In genomic region chr5:141001854-141002666, GRCh38 we compare ENCODE assay signal across 8 cellular contexts. TPM values are rescaled to one million over a fixed set of nuclear protein-coding genes. Genes with fewer than 3 reads are reported as not detected.
DNase-seq lines count a peak whose midpoint lies in the region; ATAC-seq and TF ChIP-seq lines count a peak whose summit lies in the region.

No MANE protein-coding gene starts in this region.

- H3K27me3 Mint-ChIP-seq in activated T-cell treated with anti-CD3 and anti-CD28 coated beads, Interleukin-2, amount 50 U/mL, for 72 hours (ENCODE audit: low read depth), result peaks cover 27% of the 10 kb centered on the region
- peaks cover 52% of the 10 kb centered on the region for H3K27me3 Mint-ChIP-seq in activated naive CD8-positive, alpha-beta T cell treated with anti-CD3 and anti-CD28 coated beads for 36 hours
- peaks cover 9 to 15% of the 10 kb centered on the region in 2 donors for H3K27me3 Mint-ChIP-seq in natural killer cell treated with Interleukin-12 subunit alpha and Interleukin-12 subunit beta and Interleukin-15 and Interleukin-18, amount 100 ng/mL, for 72 hours

- H3K27ac Mint-ChIP-seq in activated T-cell treated with anti-CD3 and anti-CD28 coated beads, Interleukin-2, amount 50 U/mL, for 72 hours, result no peak overlapping the region
- no peak overlapping the region for H3K27ac Mint-ChIP-seq in activated naive CD8-positive, alpha-beta T cell treated with anti-CD3 and anti-CD28 coated beads for 36 hours
- no peak overlapping the region for H3K27ac Mint-ChIP-seq in natural killer cell treated with Interleukin-12 subunit alpha and Interleukin-12 subunit beta and Interleukin-15 and Interleukin-18, amount 100 ng/mL, for 72 hours

- peaks cover 7% of the 10 kb centered on the region for H3K4me1 Mint-ChIP-seq in activated T-cell treated with anti-CD3 and anti-CD28 coated beads, Interleukin-2, amount 50 U/mL, for 72 hours (ENCODE audit: low read depth)
- peaks cover 6% of the 10 kb centered on the region for H3K4me1 Mint-ChIP-seq in activated naive CD8-positive, alpha-beta T cell treated with anti-CD3 and anti-CD28 coated beads for 36 hours
- H3K4me1 Mint-ChIP-seq in natural killer cell treated with Interleukin-12 subunit alpha and Interleukin-12 subunit beta and Interleukin-15 and Interleukin-18, amount 100 ng/mL, for 72 hours (ENCODE audit: low read depth in 2 of 2), result no peaks in the 10 kb centered on the region

- H3K4me3 ChIP-seq in kidney epithelial cell (ENCODE audit: low read depth, low read length), result peak overlapping the region; percentile 31

- ATAC-seq in activated T-cell treated with anti-CD3 and anti-CD28 coated beads, Interleukin-2, amount 50 U/mL, for 72 hours (replicated peaks in 1 of 2), result no peak
- no peak for ATAC-seq in natural killer cell treated with Interleukin-12 subunit alpha and Interleukin-12 subunit beta and Interleukin-15 and Interleukin-18, amount 100 ng/mL, for 72 hours
- no peak for ATAC-seq in HG02642 (IDR thresholded peaks at IDR 0.05; ENCODE audit: poor library complexity, unreplicated experiment)

- no peak for DNase-seq in activated T-cell treated with anti-CD3 and anti-CD28 coated beads, Interleukin-2, amount 50 U/mL, for 72 hours
- DNase-seq in activated T-cell treated with anti-CD3 and anti-CD28 coated beads, Interleukin-2, amount 50 U/mL, for 1 hour, result no peak
- DNase-seq in activated naive CD8-positive, alpha-beta T cell treated with anti-CD3 and anti-CD28 coated beads for 36 hours, result no peak
- no peak for DNase-seq in kidney epithelial cell (ENCODE audit: low read depth)
- peak; percentile 47 for DNase-seq in ureter (ENCODE audit: low spot score)
- no peak for DNase-seq in natural killer cell treated with Interleukin-12 subunit alpha and Interleukin-12 subunit beta and Interleukin-15 and Interleukin-18, amount 100 ng/mL, for 72 hours (ENCODE audit: low spot score)
- DNase-seq in foreskin melanocyte, result no peak

- no peak for TF ChIP-seq CTCF in kidney epithelial cell (IDR thresholded peaks at IDR 0.05; ENCODE audit: insufficient read depth, low read length, poor library complexity, severe bottlenecking)

- H3K36me3 Mint-ChIP-seq in activated T-cell treated with anti-CD3 and anti-CD28 coated beads, Interleukin-2, amount 50 U/mL, for 72 hours (ENCODE audit: insufficient read depth in 2 of 2), result no peaks in the 10 kb centered on the region
- H3K36me3 Mint-ChIP-seq in activated naive CD8-positive, alpha-beta T cell treated with anti-CD3 and anti-CD28 coated beads for 36 hours, result no peaks in the 10 kb centered on the region
- H3K36me3 Mint-ChIP-seq in natural killer cell treated with Interleukin-12 subunit alpha and Interleukin-12 subunit beta and Interleukin-15 and Interleukin-18, amount 100 ng/mL, for 72 hours, result no peaks in the 10 kb centered on the region

- peak overlapping the region; percentile 14 to 39 for H3K4me3 Mint-ChIP-seq in activated T-cell treated with anti-CD3 and anti-CD28 coated beads, Interleukin-2, amount 50 U/mL, for 72 hours
- H3K4me3 Mint-ChIP-seq in activated naive CD8-positive, alpha-beta T cell treated with anti-CD3 and anti-CD28 coated beads for 36 hours, result peak overlapping the region; percentile 40
- no peak overlapping the region for H3K4me3 Mint-ChIP-seq in natural killer cell treated with Interleukin-12 subunit alpha and Interleukin-12 subunit beta and Interleukin-15 and Interleukin-18, amount 100 ng/mL, for 72 hours

- H3K36me3 ChIP-seq in kidney epithelial cell (ENCODE audit: control insufficient read depth, insufficient read depth, low read length), result no peaks in the 10 kb centered on the region

- H3K27me3 ChIP-seq in kidney epithelial cell (ENCODE audit: control insufficient read depth, insufficient read depth, low read length), result no peaks in the 10 kb centered on the region

- peaks cover 0 to 2% of the 10 kb centered on the region in 2 donors for H3K9me3 Mint-ChIP-seq in activated T-cell treated with anti-CD3 and anti-CD28 coated beads, Interleukin-2, amount 50 U/mL, for 72 hours
- peaks cover 1% of the 10 kb centered on the region for H3K9me3 Mint-ChIP-seq in activated naive CD8-positive, alpha-beta T cell treated with anti-CD3 and anti-CD28 coated beads for 36 hours
- peaks cover 9% of the 10 kb centered on the region for H3K9me3 Mint-ChIP-seq in natural killer cell treated with Interleukin-12 subunit alpha and Interleukin-12 subunit beta and Interleukin-15 and Interleukin-18, amount 100 ng/mL, for 72 hours

RNA-seq across cellular contexts. Expression of gene PCDHAC2, which starts 35.8 kb away (rescaled TPM):
- not detected for total RNA-seq in activated T-cell treated with anti-CD3 and anti-CD28 coated beads, Interleukin-2, amount 50 U/mL, for 72 hours
- not detected for total RNA-seq in activated naive CD8-positive, alpha-beta T cell treated with anti-CD3 and anti-CD28 coated beads for 36 hours
- total RNA-seq in kidney epithelial cell (0.48 and 0.92 TPM in 2 replicates), ureter (4.0 TPM)
- total RNA-seq in natural killer cell treated with Interleukin-12 subunit alpha and Interleukin-12 subunit beta and Interleukin-15 and Interleukin-18, amount 100 ng/mL, for 72 hours, result not detected

RNA-seq across cellular contexts. Expression of gene PCDHB1, which starts 49.1 kb away (rescaled TPM):
- not detected for total RNA-seq in activated T-cell treated with anti-CD3 and anti-CD28 coated beads, Interleukin-2, amount 50 U/mL, for 72 hours
- total RNA-seq in activated naive CD8-positive, alpha-beta T cell treated with anti-CD3 and anti-CD28 coated beads for 36 hours, result not detected
- total RNA-seq in kidney epithelial cell (under 0.01 TPM in 1 of 2 replicates, not detected in the other), ureter (0.13 TPM)
- not detected for total RNA-seq in natural killer cell treated with Interleukin-12 subunit alpha and Interleukin-12 subunit beta and Interleukin-15 and Interleukin-18, amount 100 ng/mL, for 72 hours
